ENCODE assay signal across 14 cellular contexts in genomic region chr3:65938676-65939075, GRCh38.
DNase-seq lines count a peak whose midpoint lies in the region; ATAC-seq and TF ChIP-seq lines count a peak whose summit lies in the region.
"Had no signal": no experiment of that assay in that cellular context is flagged by ENCODE, and none has a peak within 500 bp of the region (broad histone marks: within the 10 kb centered on the region; RNA-seq: fewer than 3 reads in every experiment).

No MANE protein-coding gene starts in this region.

- peak overlapping the region; percentile 78 for H3K4me2 ChIP-seq in BLaER1
- no peak overlapping the region for H3K4me2 ChIP-seq in parathyroid adenoma (ENCODE audit: low read length)

- H3K4me1 ChIP-seq in BLaER1 (peaks cover 52% of the 10 kb centered on the region), parathyroid adenoma (no peaks in the 10 kb centered on the region)
- H3K4me1 ChIP-seq: SJCRH30 had no signal

- H3K79me2 ChIP-seq in parathyroid adenoma = peaks cover 16% of the 10 kb centered on the region

- peaks cover 79% of the 10 kb centered on the region for H4K20me1 ChIP-seq in BLaER1

- ATAC-seq in HG03565 (IDR thresholded peaks at IDR 0.05; ENCODE audit: unreplicated experiment) = no peak
- ATAC-seq: CD8-positive, alpha-beta T cell; PC-3 had no signal

- no peak overlapping the region for H2AFZ ChIP-seq in parathyroid adenoma

- H3K36me3 ChIP-seq in BLaER1 (no peaks in the 10 kb centered on the region; the same call in 1 of the 2 replicates), parathyroid adenoma (ENCODE audit: control insufficient read depth, insufficient read depth, low read length) (no peaks in the 10 kb centered on the region)
- H3K36me3 ChIP-seq: SJCRH30 had no signal

- DNase-seq in NCI-H748 (lab: John Stamatoyannopoulos, UW; ENCODE audit: unreplicated experiment) (peak; percentile 25), NCI-H748 treated with DMSO at 0.1 percent for 48 hours (lab: John Stamatoyannopoulos, UW) (no peak), NCI-H69 (lab: John Stamatoyannopoulos, UW) (peak; percentile 2), hypothalamus (lab: John Stamatoyannopoulos, UW) (no peak)
- no peak for DNase-seq in stimulated activated CD8-positive, alpha-beta memory T cell treated with anti-CD3 and anti-CD28 coated beads, Interleukin-4, amount 100 ng/mL, for 48 hours
- DNase-seq: CD8-positive, alpha-beta T cell; NCI-H1417 treated with DMSO at 0.1 percent for 48 hours; NCI-H2029; PC-3; RPMI8226; SJCRH30 had no signal

- no peak for TF ChIP-seq CTCF in parathyroid adenoma (IDR thresholded peaks at IDR 0.05)

- peak overlapping the region; percentile 35; the same call in 1 of the 2 replicates for H3K9ac ChIP-seq in BLaER1
- H3K9ac ChIP-seq in parathyroid adenoma = no peak overlapping the region

- peak overlapping the region; percentile 7; the same call in 1 of the 2 replicates for H3K4me3 ChIP-seq in BLaER1
- no peak overlapping the region for H3K4me3 ChIP-seq in parathyroid adenoma (ENCODE audit: low read depth, low read length)
- H3K4me3 ChIP-seq: SJCRH30 had no signal

- H3K27ac ChIP-seq in BLaER1 (no peak overlapping the region), parathyroid adenoma (peak overlapping the region; percentile 16)
- H3K27ac ChIP-seq: SJCRH30 had no signal

- 0 out of 2 replicates have a peak, but pooled peaks cover 5% of the 10 kb centered on the region for H3K27me3 ChIP-seq in BLaER1
- no peaks in the 10 kb centered on the region for H3K27me3 ChIP-seq in parathyroid adenoma (ENCODE audit: control insufficient read depth, insufficient read depth, low read length)
- H3K27me3 ChIP-seq: SJCRH30 had no signal

- H3K9me3 ChIP-seq in BLaER1 (peaks cover 26% of the 10 kb centered on the region), parathyroid adenoma (ENCODE audit: control insufficient read depth, low read length) (no peaks in the 10 kb centered on the region)
- H3K9me3 ChIP-seq: SJCRH30 had no signal

Comparison
In these comparisons a context has a peak if more than half of its experiments do, and no peak if none do; other contexts are left out.
1. DNase-seq: peak in NCI-H748 (single experiment) and NCI-H69 (single experiment); none in NCI-H748 treated with DMSO at 0.1 percent for 48 hours (single experiment), hypothalamus (0 of 51) and stimulated activated CD8-positive, alpha-beta memory T cell treated with anti-CD3 and anti-CD28 coated beads, Interleukin-4, amount 100 ng/mL, for 48 hours (single experiment).